Comparison of ENCODE assay signal across 9 cellular contexts in genomic region chr1:201113451-201114244, GRCh38. TPM values are rescaled to one million over a fixed set of nuclear protein-coding genes. Genes with fewer than 3 reads are reported as not detected.
DNase-seq lines count a peak whose midpoint lies in the region; ATAC-seq and TF ChIP-seq lines count a peak whose summit lies in the region.
"Had no signal": no experiment of that assay in that cellular context is flagged by ENCODE, and none has a peak within 500 bp of the region (broad histone marks: within the 10 kb centered on the region; RNA-seq: fewer than 3 reads in every experiment).

No MANE protein-coding gene starts in this region.

- no peaks in the 10 kb centered on the region for H3K36me3 ChIP-seq in brain microvascular endothelial cell (replicated peaks)

- H3K4me3 ChIP-seq in AG10803 (ENCODE audit: low read length) (peak overlapping the region; percentile 80; the same call in 1 of the 2 replicates), brain microvascular endothelial cell (ENCODE audit: low read depth, low read length) (peak overlapping the region; percentile 63)

- H3K9me3 Mint-ChIP-seq in natural killer cell treated with Interleukin-12 subunit alpha and Interleukin-12 subunit beta and Interleukin-15 and Interleukin-18, amount 100 ng/mL, for 72 hours = no peaks in the 10 kb centered on the region

- TF ChIP-seq CTCF in AG10803 (conservative IDR thresholded peaks at IDR 0.05; ENCODE audit: low read length) (no peak), brain microvascular endothelial cell (IDR thresholded peaks at IDR 0.05; ENCODE audit: low read depth, low read length, missing control alignments) (no peak)

- ATAC-seq in HG02970 (IDR thresholded peaks at IDR 0.05; ENCODE audit: low FRiP score, unreplicated experiment) (peak; percentile 15), HG03280 (IDR thresholded peaks at IDR 0.05; ENCODE audit: unreplicated experiment) (no peak), GM18520 (IDR thresholded peaks at IDR 0.05; ENCODE audit: unreplicated experiment) (no peak)
- no peak for ATAC-seq in natural killer cell treated with Interleukin-12 subunit alpha and Interleukin-12 subunit beta and Interleukin-15 and Interleukin-18, amount 100 ng/mL, for 72 hours

- no peak overlapping the region for H3K27ac Mint-ChIP-seq in natural killer cell treated with Interleukin-12 subunit alpha and Interleukin-12 subunit beta and Interleukin-15 and Interleukin-18, amount 100 ng/mL, for 72 hours

- H3K36me3 Mint-ChIP-seq in natural killer cell treated with Interleukin-12 subunit alpha and Interleukin-12 subunit beta and Interleukin-15 and Interleukin-18, amount 100 ng/mL, for 72 hours = no peaks in the 10 kb centered on the region

- no peaks in the 10 kb centered on the region for H3K27me3 ChIP-seq in brain microvascular endothelial cell (replicated peaks)

- H3K27ac ChIP-seq in brain microvascular endothelial cell = no peak overlapping the region

- peaks cover 0 to 4% of the 10 kb centered on the region in 2 donors for H3K4me1 Mint-ChIP-seq in natural killer cell treated with Interleukin-12 subunit alpha and Interleukin-12 subunit beta and Interleukin-15 and Interleukin-18, amount 100 ng/mL, for 72 hours (ENCODE audit: low read depth in 2 of 2)

- DNase-seq in AG10803 (ENCODE audit: low read depth) = no peak
- DNase-seq in brain microvascular endothelial cell = no peak
- no peak for DNase-seq in natural killer cell treated with Interleukin-12 subunit alpha and Interleukin-12 subunit beta and Interleukin-15 and Interleukin-18, amount 100 ng/mL, for 72 hours (ENCODE audit: low spot score)
- no peak for DNase-seq in NCI-H187 treated with DMSO at 0.1 percent for 48 hours (lab: John Stamatoyannopoulos, UW)
- DNase-seq in globus pallidus (ENCODE audit: low spot score) = no peak

- peak overlapping the region; percentile 90 for H3K4me3 Mint-ChIP-seq in natural killer cell treated with Interleukin-12 subunit alpha and Interleukin-12 subunit beta and Interleukin-15 and Interleukin-18, amount 100 ng/mL, for 72 hours

- in situ Hi-C loops in brain microvascular endothelial cell (cut with HindIII; ENCODE audit: low pct_ligation_motif_present, low sequenced_read_pairs) = no loop called here

- H3K27me3 Mint-ChIP-seq in natural killer cell treated with Interleukin-12 subunit alpha and Interleukin-12 subunit beta and Interleukin-15 and Interleukin-18, amount 100 ng/mL, for 72 hours = peaks cover 6 to 7% of the 10 kb centered on the region in 2 donors

RNA-seq across cellular contexts. Expression of gene CACNA1S, which starts 1.4 kb away (rescaled TPM):
- not detected for total RNA-seq in natural killer cell treated with Interleukin-12 subunit alpha and Interleukin-12 subunit beta and Interleukin-15 and Interleukin-18, amount 100 ng/mL, for 72 hours
- total RNA-seq: mesenteric fat pad had no signal

RNA-seq across cellular contexts. Expression of gene ASCL5, which starts 13.3 kb away (rescaled TPM):
- total RNA-seq in natural killer cell treated with Interleukin-12 subunit alpha and Interleukin-12 subunit beta and Interleukin-15 and Interleukin-18, amount 100 ng/mL, for 72 hours = not detected
- total RNA-seq: mesenteric fat pad had no signal

RNA-seq across cellular contexts. Expression of gene TMEM9, which starts 40.6 kb away (rescaled TPM):
- 10 to 100 TPM; 15.6 to 21.5 TPM for total RNA-seq in natural killer cell treated with Interleukin-12 subunit alpha and Interleukin-12 subunit beta and Interleukin-15 and Interleukin-18, amount 100 ng/mL, for 72 hours
